ENCODE assay signal across 19 cellular contexts in the genomic region with DNA sequence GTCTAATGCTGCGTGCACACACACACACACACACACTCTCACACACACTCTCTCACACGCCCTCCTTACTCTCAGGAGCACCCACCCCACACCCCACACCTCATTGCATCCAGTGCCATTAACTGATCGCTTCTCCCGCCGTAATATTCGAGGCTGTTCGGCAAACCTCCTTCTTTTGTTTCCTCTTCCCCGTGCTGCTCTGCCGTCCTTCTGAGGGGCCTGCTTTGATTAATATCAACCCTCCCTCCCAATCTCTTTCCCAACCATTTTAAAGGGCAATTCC.
DNase-seq lines count a peak whose midpoint lies in the region; ATAC-seq and TF ChIP-seq lines count a peak whose summit lies in the region.
"Had no signal": no experiment of that assay in that cellular context is flagged by ENCODE, and none has a peak within 500 bp of the region (broad histone marks: within the 10 kb centered on the region; RNA-seq: fewer than 3 reads in every experiment).

No MANE protein-coding gene starts in this region.

- no peaks in the 10 kb centered on the region for H3K27me3 ChIP-seq in dorsolateral prefrontal cortex
- H3K27me3 ChIP-seq: Peyer's patch, tibial artery had no signal

- H3K4me1 Mint-ChIP-seq in nephron: peaks cover 32% of the 10 kb centered on the region

- H3K9me3 ChIP-seq in HEK293 (ENCODE audit: control insufficient read depth, insufficient read depth, low read depth, low read length): no peaks in the 10 kb centered on the region
- H3K9me3 ChIP-seq: Peyer's patch, tibial artery had no signal

- H3K4me3 ChIP-seq in HEK293 (ENCODE audit: low read depth, low read length) (no peak overlapping the region), dorsolateral prefrontal cortex (peak overlapping the region in 38 of 59 donors; percentile 0 to 52 (median 34))
- H3K4me3 ChIP-seq: GM12878, Peyer's patch, smooth muscle cell, tibial artery had no signal

- peaks cover 75% of the 10 kb centered on the region for H3K27me3 Mint-ChIP-seq in nephron (ENCODE audit: low read depth)

- intact Hi-C loops in dorsolateral prefrontal cortex (cut with DNase I): no loop called here

- H3K36me3 Mint-ChIP-seq in nephron (ENCODE audit: low read depth): no peaks in the 10 kb centered on the region
- H3K36me3 Mint-ChIP-seq: stimulated activated naive B cell treated with anti-CD40 and anti-IgM and Interleukin-4, amounts not matched to agents 10 μg/mL and 1 μg/mL and 100 μg/mL, for 72 hours had no signal

- H3K36me3 ChIP-seq in HEK293 (ENCODE audit: control insufficient read depth in 2 of 2, insufficient read depth in 1 of 2, low read length in 2 of 2): no peaks in the 10 kb centered on the region
- H3K36me3 ChIP-seq: Peyer's patch, tibial artery had no signal

- no peaks in the 10 kb centered on the region for H3K9me3 Mint-ChIP-seq in nephron
- H3K9me3 Mint-ChIP-seq: activated CD4-positive, alpha-beta T cell treated with anti-CD3 and anti-CD28 coated beads, Interleukin-2, amount 10 ng/mL, durations not matched to agents 24 days and 14 days; activated T-helper 1 cell treated with anti-CD3 and anti-CD28 coated beads, Interleukin-12 subunit alpha, Interleukin-12 subunit beta, Interleukin-2, Interleukin-4 antibody, amounts not matched to agents 30 ng/mL and 10 ng/mL and 1 ng/mL, durations not matched to agents 14 hours and 24 hours and 36 hours; stimulated activated naive B cell treated with anti-CD40 and anti-IgM and Interleukin-4, amounts not matched to agents 10 μg/mL and 1 μg/mL and 100 μg/mL, for 72 hours had no signal

- TF ChIP-seq CTCF in HEK293 (tag by site-specific recombination; IDR thresholded peaks at IDR 0.05): no peak
- TF ChIP-seq CTCF in dorsolateral prefrontal cortex (IDR thresholded peaks at IDR 0.05 in 54 of 56, conservative IDR thresholded peaks at IDR 0.05 in 2 of 56; ENCODE audit: low read depth in 1 of 56, partially characterized antibody in 56 of 56): no peak
- TF ChIP-seq CTCF in nephron (IDR thresholded peaks at IDR 0.05; ENCODE audit: unreplicated experiment in 3 of 3): no peak

- H3K4me3 Mint-ChIP-seq in nephron: peak overlapping the region in 2 of 3 experiments; percentile 10 to 25
- H3K4me3 Mint-ChIP-seq: activated CD4-positive, alpha-beta T cell treated with anti-CD3 and anti-CD28 coated beads, Interleukin-2, amount 10 ng/mL, durations not matched to agents 24 days and 14 days; activated T-helper 1 cell treated with anti-CD3 and anti-CD28 coated beads, Interleukin-12 subunit alpha, Interleukin-12 subunit beta, Interleukin-2, Interleukin-4 antibody, amounts not matched to agents 30 ng/mL and 10 ng/mL and 1 ng/mL, durations not matched to agents 14 hours and 24 hours and 36 hours; stimulated activated naive B cell treated with anti-CD40 and anti-IgM and Interleukin-4, amounts not matched to agents 10 μg/mL and 1 μg/mL and 100 μg/mL, for 72 hours had no signal

- no peak for ATAC-seq in HG03432 (IDR thresholded peaks at IDR 0.05; ENCODE audit: unreplicated experiment)
- ATAC-seq: GM12878; stimulated activated naive B cell treated with anti-CD40 and anti-IgM and Interleukin-4, amounts not matched to agents 10 μg/mL and 1 μg/mL and 100 μg/mL, for 72 hours had no signal

- H3K27ac Mint-ChIP-seq in nephron: peak overlapping the region in 2 of 3 experiments; percentile 45 to 61
- H3K27ac Mint-ChIP-seq: activated CD4-positive, alpha-beta T cell treated with anti-CD3 and anti-CD28 coated beads, Interleukin-2, amount 10 ng/mL, durations not matched to agents 24 days and 14 days; activated T-helper 1 cell treated with anti-CD3 and anti-CD28 coated beads, Interleukin-12 subunit alpha, Interleukin-12 subunit beta, Interleukin-2, Interleukin-4 antibody, amounts not matched to agents 30 ng/mL and 10 ng/mL and 1 ng/mL, durations not matched to agents 14 hours and 24 hours and 36 hours; stimulated activated naive B cell treated with anti-CD40 and anti-IgM and Interleukin-4, amounts not matched to agents 10 μg/mL and 1 μg/mL and 100 μg/mL, for 72 hours had no signal

- CTCF ChIA-PET in HEK293 (lab: Yijun Ruan, JAX): interaction anchor here (1.1 kb wide), 1 partner anchor 13 kb away, joined by 4 read pairs; no protein-coding TSS in a partner anchor

- DNase-seq in NCI-H1092 treated with DMSO at 0.1 percent for 48 hours (lab: John Stamatoyannopoulos, UW) (peak; percentile 62), NCI-H1092 (lab: John Stamatoyannopoulos, UW) (no peak), dorsolateral prefrontal cortex (no peak), NCI-H510A (lab: John Stamatoyannopoulos, UW) (no peak)
- DNase-seq in activated CD4-positive, alpha-beta T cell treated with anti-CD3 and anti-CD28 coated beads for 4 hours: no peak
- DNase-seq: activated CD4-positive, alpha-beta T cell treated with anti-CD3 and anti-CD28 coated beads, Interleukin-2, amount 10 ng/mL, durations not matched to agents 24 days and 14 days; activated naive CD4-positive, alpha-beta T cell treated with anti-CD3 and anti-CD28 coated beads, Interleukin-2, amount 50 U/mL, for 16 hours; AML-193; central memory CD4-positive, alpha-beta T cell; stimulated activated naive B cell treated with anti-CD40 and anti-IgM and Interleukin-4, amounts not matched to agents 10 μg/mL and 1 μg/mL and 100 μg/mL, for 72 hours had no signal

- H3K27ac ChIP-seq in HEK293 (ENCODE audit: extremely low read depth, low read depth, low read length) (no peak overlapping the region), dorsolateral prefrontal cortex (peak overlapping the region in 51 of 59 donors; percentile 6 to 95 (median 76))
- H3K27ac ChIP-seq: epithelial cell of prostate, Peyer's patch had no signal

- POLR2A ChIA-PET in HEK293 (lab: Yijun Ruan, JAX): interaction anchor here (1.8 kb wide), 1 partner anchor 156 kb away, joined by 6 read pairs; a partner anchor contains a TSS

- H3K4me1 ChIP-seq in HEK293 (ENCODE audit: control insufficient read depth, insufficient read depth, low read length): peaks cover 2% of the 10 kb centered on the region; the same call in 1 of the 2 replicates

TF ChIP-seq in HEK293, 187 proteins besides CTCF, POLR2A, EP300 and RAD21 (continues in another document):
- TF ChIP-seq ZNF138 (tag by site-specific recombination; IDR thresholded peaks at IDR 0.05; ENCODE audit: borderline replicate concordance) (no peak), SP3 (tag by site-specific recombination; IDR thresholded peaks at IDR 0.05) (no peak), ZNF169 (tag by site-specific recombination; IDR thresholded peaks at IDR 0.05) (no peak), ZNF521 (tag by site-specific recombination; IDR thresholded peaks at IDR 0.05) (no peak), HOXC10 (CRISPR knock-in tag; IDR thresholded peaks at IDR 0.05) (no peak), ZNF600 (tag by site-specific recombination; IDR thresholded peaks at IDR 0.05) (no peak), GLI2 (tag by site-specific recombination; IDR thresholded peaks at IDR 0.05; ENCODE audit: borderline replicate concordance, low read depth) (no peak), OVOL3 (tag by site-specific recombination; IDR thresholded peaks at IDR 0.05) (no peak)
- TF ChIP-seq, protein P1, sequence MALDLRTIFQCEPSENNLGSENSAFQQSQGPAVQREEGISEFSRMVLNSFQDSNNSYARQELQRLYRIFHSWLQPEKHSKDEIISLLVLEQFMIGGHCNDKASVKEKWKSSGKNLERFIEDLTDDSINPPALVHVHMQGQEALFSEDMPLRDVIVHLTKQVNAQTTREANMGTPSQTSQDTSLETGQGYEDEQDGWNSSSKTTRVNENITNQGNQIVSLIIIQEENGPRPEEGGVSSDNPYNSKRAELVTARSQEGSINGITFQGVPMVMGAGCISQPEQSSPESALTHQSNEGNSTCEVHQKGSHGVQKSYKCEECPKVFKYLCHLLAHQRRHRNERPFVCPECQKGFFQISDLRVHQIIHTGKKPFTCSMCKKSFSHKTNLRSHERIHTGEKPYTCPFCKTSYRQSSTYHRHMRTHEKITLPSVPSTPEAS (tag by site-specific recombination; IDR thresholded peaks at IDR 0.05): 0 out of 2 replicates have a peak, but pooled peaks have one; percentile 16
- TF ChIP-seq, protein P2, sequence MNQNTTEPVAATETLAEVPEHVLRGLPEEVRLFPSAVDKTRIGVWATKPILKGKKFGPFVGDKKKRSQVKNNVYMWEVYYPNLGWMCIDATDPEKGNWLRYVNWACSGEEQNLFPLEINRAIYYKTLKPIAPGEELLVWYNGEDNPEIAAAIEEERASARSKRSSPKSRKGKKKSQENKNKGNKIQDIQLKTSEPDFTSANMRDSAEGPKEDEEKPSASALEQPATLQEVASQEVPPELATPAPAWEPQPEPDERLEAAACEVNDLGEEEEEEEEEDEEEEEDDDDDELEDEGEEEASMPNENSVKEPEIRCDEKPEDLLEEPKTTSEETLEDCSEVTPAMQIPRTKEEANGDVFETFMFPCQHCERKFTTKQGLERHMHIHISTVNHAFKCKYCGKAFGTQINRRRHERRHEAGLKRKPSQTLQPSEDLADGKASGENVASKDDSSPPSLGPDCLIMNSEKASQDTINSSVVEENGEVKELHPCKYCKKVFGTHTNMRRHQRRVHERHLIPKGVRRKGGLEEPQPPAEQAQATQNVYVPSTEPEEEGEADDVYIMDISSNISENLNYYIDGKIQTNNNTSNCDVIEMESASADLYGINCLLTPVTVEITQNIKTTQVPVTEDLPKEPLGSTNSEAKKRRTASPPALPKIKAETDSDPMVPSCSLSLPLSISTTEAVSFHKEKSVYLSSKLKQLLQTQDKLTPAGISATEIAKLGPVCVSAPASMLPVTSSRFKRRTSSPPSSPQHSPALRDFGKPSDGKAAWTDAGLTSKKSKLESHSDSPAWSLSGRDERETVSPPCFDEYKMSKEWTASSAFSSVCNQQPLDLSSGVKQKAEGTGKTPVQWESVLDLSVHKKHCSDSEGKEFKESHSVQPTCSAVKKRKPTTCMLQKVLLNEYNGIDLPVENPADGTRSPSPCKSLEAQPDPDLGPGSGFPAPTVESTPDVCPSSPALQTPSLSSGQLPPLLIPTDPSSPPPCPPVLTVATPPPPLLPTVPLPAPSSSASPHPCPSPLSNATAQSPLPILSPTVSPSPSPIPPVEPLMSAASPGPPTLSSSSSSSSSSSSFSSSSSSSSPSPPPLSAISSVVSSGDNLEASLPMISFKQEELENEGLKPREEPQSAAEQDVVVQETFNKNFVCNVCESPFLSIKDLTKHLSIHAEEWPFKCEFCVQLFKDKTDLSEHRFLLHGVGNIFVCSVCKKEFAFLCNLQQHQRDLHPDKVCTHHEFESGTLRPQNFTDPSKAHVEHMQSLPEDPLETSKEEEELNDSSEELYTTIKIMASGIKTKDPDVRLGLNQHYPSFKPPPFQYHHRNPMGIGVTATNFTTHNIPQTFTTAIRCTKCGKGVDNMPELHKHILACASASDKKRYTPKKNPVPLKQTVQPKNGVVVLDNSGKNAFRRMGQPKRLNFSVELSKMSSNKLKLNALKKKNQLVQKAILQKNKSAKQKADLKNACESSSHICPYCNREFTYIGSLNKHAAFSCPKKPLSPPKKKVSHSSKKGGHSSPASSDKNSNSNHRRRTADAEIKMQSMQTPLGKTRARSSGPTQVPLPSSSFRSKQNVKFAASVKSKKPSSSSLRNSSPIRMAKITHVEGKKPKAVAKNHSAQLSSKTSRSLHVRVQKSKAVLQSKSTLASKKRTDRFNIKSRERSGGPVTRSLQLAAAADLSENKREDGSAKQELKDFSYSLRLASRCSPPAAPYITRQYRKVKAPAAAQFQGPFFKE (tag by site-specific recombination; IDR thresholded peaks at IDR 0.05; ENCODE audit: borderline replicate concordance): no peak
